In genomic region chr7:27172823-27173411, GRCh38 we compare ENCODE assay signal across 8 cellular contexts. TPM values are rescaled to one million over a fixed set of nuclear protein-coding genes. Genes with fewer than 3 reads are reported as not detected.
DNase-seq lines count a peak whose midpoint lies in the region; ATAC-seq and TF ChIP-seq lines count a peak whose summit lies in the region.

No MANE protein-coding gene starts in this region.

- H3K4me3 ChIP-seq in HCT116 (replicated peaks in 1 of 2; ENCODE audit: low read depth in 1 of 2, low read length in 2 of 2), result peak overlapping the region; percentile 66 to 77
- peak overlapping the region; percentile 42 for H3K4me3 ChIP-seq in WI38 (ENCODE audit: low read depth, low read length)

- H2AFZ ChIP-seq in HCT116 (ENCODE audit: low read depth, low read length, poor library complexity, severe bottlenecking), result no peak overlapping the region

- H3K4me3 Mint-ChIP-seq in stimulated activated naive CD8-positive, alpha-beta T cell treated with anti-CD3 and anti-CD28 coated beads, Interleukin-15, amount 100 ng/mL, for 72 hours, result peak overlapping the region; percentile 62 to 76

- peak overlapping the region; percentile 89 for H3K9ac ChIP-seq in HCT116 (ENCODE audit: low read length)

- ATAC-seq in HCT116, result peak; percentile 28
- peak; percentile 39 for ATAC-seq in stimulated activated naive CD8-positive, alpha-beta T cell treated with anti-CD3 and anti-CD28 coated beads, Interleukin-15, amount 100 ng/mL, for 72 hours
- no peak for ATAC-seq in HG03520 (IDR thresholded peaks at IDR 0.05; ENCODE audit: unreplicated experiment)

- H3K4me1 ChIP-seq in HCT116 (ENCODE audit: control insufficient read depth in 1 of 2, insufficient read depth in 2 of 2, low read length in 2 of 2), result peaks cover 31 to 57% of the 10 kb centered on the region in 2 experiments

- DNase-seq in AG08395 (ENCODE audit: low spot score), result peak; percentile 64
- DNase-seq in HCT116 (ENCODE audit: low read depth, low spot score), result no peak
- peak; percentile 22 for DNase-seq in iPS-NIHi11 (ENCODE audit: low spot score)
- no peak for DNase-seq in stimulated activated naive CD8-positive, alpha-beta T cell treated with anti-CD3 and anti-CD28 coated beads, Interleukin-15, amount 100 ng/mL, for 72 hours
- DNase-seq in stimulated activated naive CD4-positive, alpha-beta T cell (lab: John Stamatoyannopoulos, UW), result no peak
- no peak for DNase-seq in DMS114 treated with DMSO at 0.1 percent for 48 hours (lab: John Stamatoyannopoulos, UW; ENCODE audit: unreplicated experiment)

- H3K9me2 ChIP-seq in HCT116 (ENCODE audit: insufficient read depth), result no peaks in the 10 kb centered on the region

- TF ChIP-seq POLR2A in HCT116 (IDR thresholded peaks at IDR 0.05; ENCODE audit: borderline replicate concordance, extremely low read depth, insufficient read depth, insufficient read length), result peak; percentile 17

- H3K27ac ChIP-seq in HCT116 (ENCODE audit: low read depth, low read length), result peak overlapping the region; percentile 91

- H3K79me2 ChIP-seq in HCT116 (ENCODE audit: insufficient read depth, low read length), result peaks cover 69% of the 10 kb centered on the region

- CTCF ChIA-PET in HCT116 (lab: Charles Lee), result interaction anchor here (0.9 kb wide), 2 partner anchors 12 to 760 kb away, joined by 3 read pairs; no protein-coding TSS in a partner anchor

- no peaks in the 10 kb centered on the region for H3K27me3 ChIP-seq in HCT116 (ENCODE audit: insufficient read depth, low read length)

- H3K9me3 Mint-ChIP-seq in stimulated activated naive CD8-positive, alpha-beta T cell treated with anti-CD3 and anti-CD28 coated beads, Interleukin-15, amount 100 ng/mL, for 72 hours, result no peaks in the 10 kb centered on the region

- RAD21 ChIA-PET in HCT116 (lab: Charles Lee; ENCODE audit: low non-redundant PET in 1 of 2, low total read pairs in 2 of 2, uncharacterized antibody in 2 of 2, unreplicated experiment in 2 of 2), result interaction anchor here in 1 of 2 experiments (1.1 kb wide), 1 partner anchor 58 kb away, joined by 3 read pairs; no protein-coding TSS in a partner anchor

- H4K20me1 ChIP-seq in HCT116 (ENCODE audit: insufficient read depth), result no peaks in the 10 kb centered on the region

- H3K4me1 Mint-ChIP-seq in stimulated activated naive CD8-positive, alpha-beta T cell treated with anti-CD3 and anti-CD28 coated beads, Interleukin-15, amount 100 ng/mL, for 72 hours, result peaks cover 44% of the 10 kb centered on the region

- no peaks in the 10 kb centered on the region for H3K9me3 ChIP-seq in HCT116 (ENCODE audit: control insufficient read depth in 1 of 2, insufficient read depth in 1 of 2, low read depth in 1 of 2, low read length in 2 of 2)

- no TSS peak for BruUV-seq in HCT116 (replicated peaks; lab: Mats Ljungman, UMichigan)

- intact Hi-C loops in HCT116 (cut with micrococcal nuclease), result no loop called here

- no peaks in the 10 kb centered on the region for H3K36me3 ChIP-seq in HCT116 (ENCODE audit: control insufficient read depth in 1 of 2, insufficient read depth in 2 of 2, low read length in 2 of 2)

- POLR2A ChIA-PET in HCT116 (lab: Charles Lee), result no interaction called here

- H3K27me3 Mint-ChIP-seq in stimulated activated naive CD8-positive, alpha-beta T cell treated with anti-CD3 and anti-CD28 coated beads, Interleukin-15, amount 100 ng/mL, for 72 hours, result peaks cover 95% of the 10 kb centered on the region

- TF ChIP-seq CTCF in HCT116 (IDR thresholded peaks at IDR 0.05 in 2 of 3, conservative IDR thresholded peaks at IDR 0.05 in 1 of 3; ENCODE audit: borderline replicate concordance in 1 of 3, insufficient read depth in 1 of 3, low read depth in 2 of 3, low read length in 2 of 3) (no peak), WI38 (IDR thresholded peaks at IDR 0.05; ENCODE audit: low read depth, low read length) (no peak)

- no peak for TF ChIP-seq RAD21 in HCT116 (IDR thresholded peaks at IDR 0.05; ENCODE audit: low read depth)

- H3K27ac Mint-ChIP-seq in stimulated activated naive CD8-positive, alpha-beta T cell treated with anti-CD3 and anti-CD28 coated beads, Interleukin-15, amount 100 ng/mL, for 72 hours, result no peak overlapping the region

- peak overlapping the region; percentile 97 for H3K4me2 ChIP-seq in HCT116 (ENCODE audit: low read length)

TF ChIP-seq in HCT116, 20 proteins besides CTCF, POLR2A, EP300 and RAD21:
- no peak for TF ChIP-seq EZH2phosphoT487 (IDR thresholded peaks at IDR 0.05; ENCODE audit: borderline replicate concordance)
- TF ChIP-seq POLR2AphosphoS5 (IDR thresholded peaks at IDR 0.05; ENCODE audit: low read depth, low read length), result peak; percentile 6; the same call in 1 of the 2 replicates
- no peak for TF ChIP-seq YY1 (IDR thresholded peaks at IDR 0.05; ENCODE audit: extremely low read depth, insufficient replicate concordance, low read depth, low read length)

RNA-seq across cellular contexts. Expression of gene HOXA10, which starts 1.2 kb away (rescaled TPM):
- 19.6 TPM for total RNA-seq in HCT116 (2021; ENCODE audit: unreplicated experiment)
- 7.9 and 13.3 TPM in 2 replicates for polyA plus RNA-seq in HCT116 (2012)

RNA-seq across cellular contexts. Expression of gene HOXA9, which starts 7.6 kb away (rescaled TPM):
- total RNA-seq in HCT116 (2021; ENCODE audit: unreplicated experiment), result 91.0 TPM
- polyA plus RNA-seq in HCT116 (2012), result 48.2 and 62.8 TPM in 2 replicates

RNA-seq across cellular contexts. Expression of gene HOXA11, which starts 12.1 kb away (rescaled TPM):
- 6.8 TPM for total RNA-seq in HCT116 (2021; ENCODE audit: unreplicated experiment)
- 3.9 and 4.6 TPM in 2 replicates for polyA plus RNA-seq in HCT116 (2012)

RNA-seq across cellular contexts. Expression of gene HOXA7, which starts 16.4 kb away (rescaled TPM):
- 15.0 TPM for total RNA-seq in HCT116 (2021; ENCODE audit: unreplicated experiment)
- 8.0 and 10.6 TPM in 2 replicates for polyA plus RNA-seq in HCT116 (2012)

RNA-seq across cellular contexts. Expression of gene HOXA3, which starts 20.5 kb away (rescaled TPM):
- 9.2 TPM for total RNA-seq in HCT116 (2021; ENCODE audit: unreplicated experiment)
- 5.6 and 5.7 TPM in 2 replicates for polyA plus RNA-seq in HCT116 (2012)

Comparison
In these comparisons a context has a peak if more than half of its experiments do, and no peak if none do; other contexts are left out.
1. DNase-seq: peak in AG08395 (single experiment) and iPS-NIHi11 (single experiment); none in HCT116 (single experiment), stimulated activated naive CD8-positive, alpha-beta T cell treated with anti-CD3 and anti-CD28 coated beads, Interleukin-15, amount 100 ng/mL, for 72 hours (0 of 2), stimulated activated naive CD4-positive, alpha-beta T cell (0 of 6) and DMS114 treated with DMSO at 0.1 percent for 48 hours (single experiment).